In genomic region chr6:24802271-24803059, GRCh38 we compare ENCODE assay signal across 15 cellular contexts. TPM values are rescaled to one million over a fixed set of nuclear protein-coding genes. Genes with fewer than 3 reads are reported as not detected.
A peak's percentile ranks its signal among the peaks of the same experiment; 100 is the strongest.
DNase-seq lines count a peak whose midpoint lies in the region; ATAC-seq and TF ChIP-seq lines count a peak whose summit lies in the region.
"Had no signal": no experiment of that assay in that cellular context is flagged by ENCODE, and none has a peak within 500 bp of the region (broad histone marks: within the 10 kb centered on the region; RNA-seq: fewer than 3 reads in every experiment).

No MANE protein-coding gene starts in this region.

- H2BK15ac ChIP-seq in neuronal stem cell (ENCODE audit: low read length): no peak overlapping the region

- no peak overlapping the region for H2BK12ac ChIP-seq in neuronal stem cell (ENCODE audit: low read length)

- peak overlapping the region; percentile 16 for H3K27ac Mint-ChIP-seq in activated T-cell treated with anti-CD3 and anti-CD28 coated beads, Interleukin-2, amount 50 U/mL, for 72 hours
- H3K27ac Mint-ChIP-seq in effector memory CD8-positive, alpha-beta T cell: peak overlapping the region; percentile 73 to 84
- H3K27ac Mint-ChIP-seq: activated CD4-positive, alpha-beta memory T cell treated with anti-CD3 and anti-CD28 coated beads, Interleukin-2, amount 10 ng/mL, durations not matched to agents 7 days and 5 days had no signal

- H3K9me3 ChIP-seq in SJSA1 (replicated peaks): no peaks in the 10 kb centered on the region
- no peaks in the 10 kb centered on the region for H3K9me3 ChIP-seq in prostate gland
- H3K9me3 ChIP-seq in neuronal stem cell (replicated peaks in 1 of 2; ENCODE audit: control insufficient read depth in 2 of 2, insufficient read depth in 1 of 2, low read depth in 1 of 2, low read length in 2 of 2): no peaks in the 10 kb centered on the region
- H3K9me3 ChIP-seq: psoas muscle had no signal

- no peaks in the 10 kb centered on the region for H3K79me1 ChIP-seq in neuronal stem cell (ENCODE audit: low read depth, low read length)

- peaks cover 0 to 1% of the 10 kb centered on the region in 2 donors for H3K9me3 Mint-ChIP-seq in activated T-cell treated with anti-CD3 and anti-CD28 coated beads, Interleukin-2, amount 50 U/mL, for 72 hours
- no peaks in the 10 kb centered on the region for H3K9me3 Mint-ChIP-seq in activated T-cell treated with anti-CD3 and anti-CD28 coated beads, Interleukin-2, amount 50 U/mL, for 4 hours
- no peaks in the 10 kb centered on the region for H3K9me3 Mint-ChIP-seq in effector memory CD8-positive, alpha-beta T cell
- H3K9me3 Mint-ChIP-seq: activated CD4-positive, alpha-beta memory T cell treated with anti-CD3 and anti-CD28 coated beads, Interleukin-2, amount 10 ng/mL, durations not matched to agents 7 days and 5 days had no signal

- H3K36me3 Mint-ChIP-seq in activated T-cell treated with anti-CD3 and anti-CD28 coated beads, Interleukin-2, amount 50 U/mL, for 72 hours (ENCODE audit: insufficient read depth in 2 of 2): peaks cover 2 to 12% of the 10 kb centered on the region in 2 donors
- peaks cover 12% of the 10 kb centered on the region for H3K36me3 Mint-ChIP-seq in activated T-cell treated with anti-CD3 and anti-CD28 coated beads, Interleukin-2, amount 50 U/mL, for 4 hours (ENCODE audit: insufficient read depth)
- peaks cover 74% of the 10 kb centered on the region for H3K36me3 Mint-ChIP-seq in effector memory CD8-positive, alpha-beta T cell (ENCODE audit: insufficient read depth)

- H3K9ac ChIP-seq in neuronal stem cell (ENCODE audit: low read depth, low read length, poor library complexity): no peak overlapping the region

- H2AK5ac ChIP-seq in neuronal stem cell (ENCODE audit: low read depth, low read length): no peak overlapping the region

- no peak overlapping the region for H3K18ac ChIP-seq in neuronal stem cell (ENCODE audit: low read length)

- no peak overlapping the region for H2BK120ac ChIP-seq in neuronal stem cell (ENCODE audit: low read depth, low read length)

- no peak overlapping the region for H3K23ac ChIP-seq in neuronal stem cell (ENCODE audit: low read depth, low read length, poor library complexity)

- H3K27ac ChIP-seq in SJSA1: peak overlapping the region; percentile 77
- peak overlapping the region; percentile 44 to 67 for H3K27ac ChIP-seq in prostate gland
- no peak overlapping the region for H3K27ac ChIP-seq in neuronal stem cell (replicated peaks; ENCODE audit: low read length)
- H3K27ac ChIP-seq: coronary artery, psoas muscle had no signal

- peaks cover 17% of the 10 kb centered on the region for H3K4me1 ChIP-seq in SJSA1 (replicated peaks)
- no peaks in the 10 kb centered on the region for H3K4me1 ChIP-seq in prostate gland (replicated peaks)
- peaks cover 0 to 11% of the 10 kb centered on the region in 2 donors for H3K4me1 ChIP-seq in neuronal stem cell (ENCODE audit: control insufficient read depth in 2 of 2, insufficient read depth in 1 of 2, low read depth in 1 of 2, low read length in 2 of 2)
- H3K4me1 ChIP-seq: psoas muscle had no signal

- H3K4me3 Mint-ChIP-seq in activated T-cell treated with anti-CD3 and anti-CD28 coated beads, Interleukin-2, amount 50 U/mL, for 72 hours: no peak overlapping the region
- no peak overlapping the region for H3K4me3 Mint-ChIP-seq in activated T-cell treated with anti-CD3 and anti-CD28 coated beads, Interleukin-2, amount 50 U/mL, for 4 hours
- no peak overlapping the region for H3K4me3 Mint-ChIP-seq in effector memory CD8-positive, alpha-beta T cell
- H3K4me3 Mint-ChIP-seq: activated CD4-positive, alpha-beta memory T cell treated with anti-CD3 and anti-CD28 coated beads, Interleukin-2, amount 10 ng/mL, durations not matched to agents 7 days and 5 days had no signal

- H3K4me3 ChIP-seq in SJSA1 (no peak overlapping the region), prostate gland (no peak overlapping the region), neuronal stem cell (ENCODE audit: low read length in 2 of 2) (no peak overlapping the region)
- H3K4me3 ChIP-seq: coronary artery, psoas muscle had no signal

- no peak overlapping the region for H4K8ac ChIP-seq in neuronal stem cell (ENCODE audit: low read depth, low read length)

- H3K27me3 ChIP-seq in SJSA1 (replicated peaks): no peaks in the 10 kb centered on the region
- H3K27me3 ChIP-seq in prostate gland (replicated peaks; ENCODE audit: insufficient read depth): no peaks in the 10 kb centered on the region
- H3K27me3 ChIP-seq in neuronal stem cell (ENCODE audit: control insufficient read depth in 3 of 3, insufficient read depth in 3 of 3, low read depth in 1 of 3, low read length in 3 of 3): no peaks in the 10 kb centered on the region

- no peak for ATAC-seq in activated T-cell treated with anti-CD3 and anti-CD28 coated beads, Interleukin-2, amount 50 U/mL, for 72 hours (replicated peaks in 1 of 2)
- ATAC-seq in activated T-cell treated with anti-CD3 and anti-CD28 coated beads, Interleukin-2, amount 50 U/mL, for 4 hours: no peak
- no peak for ATAC-seq in effector memory CD8-positive, alpha-beta T cell (replicated peaks)
- ATAC-seq in GM21737 (IDR thresholded peaks at IDR 0.05; ENCODE audit: unreplicated experiment): no peak
- ATAC-seq: psoas muscle had no signal

- peaks cover 11% of the 10 kb centered on the region for H3K4me1 Mint-ChIP-seq in activated T-cell treated with anti-CD3 and anti-CD28 coated beads, Interleukin-2, amount 50 U/mL, for 72 hours (ENCODE audit: low read depth)
- peaks cover 12% of the 10 kb centered on the region for H3K4me1 Mint-ChIP-seq in activated T-cell treated with anti-CD3 and anti-CD28 coated beads, Interleukin-2, amount 50 U/mL, for 4 hours (ENCODE audit: low read depth)
- H3K4me1 Mint-ChIP-seq in effector memory CD8-positive, alpha-beta T cell (ENCODE audit: low read depth in 2 of 2): peaks cover 0 to 5% of the 10 kb centered on the region in 2 donors

- no peak for TF ChIP-seq CTCF in prostate gland (IDR thresholded peaks at IDR 0.05)

- WGBS in prostate gland: 76% methylated on average over 8 of the region's 8 CpGs
- no CpG with 5 or more reads among the region's 8 CpGs for WGBS in neuronal stem cell (ENCODE audit: extremely low coverage in 2 of 2, insufficient read length in 2 of 2, insufficient replicate concordance in 1 of 2), 2 donors

- no peaks in the 10 kb centered on the region for H3K36me3 ChIP-seq in SJSA1
- H3K36me3 ChIP-seq in prostate gland: no peaks in the 10 kb centered on the region
- H3K36me3 ChIP-seq in neuronal stem cell (replicated peaks in 1 of 2; ENCODE audit: control insufficient read depth in 2 of 2, insufficient read depth in 2 of 2, low read length in 2 of 2): peaks cover 0 to 9% of the 10 kb centered on the region in 2 donors

- no peak overlapping the region for H3K4ac ChIP-seq in neuronal stem cell (ENCODE audit: low read length)

- H2BK5ac ChIP-seq in neuronal stem cell (ENCODE audit: low read length): no peak overlapping the region

- no peak for TF ChIP-seq POLR2A in prostate gland (IDR thresholded peaks at IDR 0.05)

- no peaks in the 10 kb centered on the region for H3K27me3 Mint-ChIP-seq in activated T-cell treated with anti-CD3 and anti-CD28 coated beads, Interleukin-2, amount 50 U/mL, for 72 hours (ENCODE audit: low read depth)
- H3K27me3 Mint-ChIP-seq in activated T-cell treated with anti-CD3 and anti-CD28 coated beads, Interleukin-2, amount 50 U/mL, for 4 hours (ENCODE audit: low read depth): no peaks in the 10 kb centered on the region
- no peaks in the 10 kb centered on the region for H3K27me3 Mint-ChIP-seq in effector memory CD8-positive, alpha-beta T cell
- H3K27me3 Mint-ChIP-seq: activated CD4-positive, alpha-beta memory T cell treated with anti-CD3 and anti-CD28 coated beads, Interleukin-2, amount 10 ng/mL, durations not matched to agents 7 days and 5 days had no signal

- no peak overlapping the region for H3K4me2 ChIP-seq in neuronal stem cell (ENCODE audit: insufficient read depth, low read length, poor library complexity, severe bottlenecking)

- no peak overlapping the region for H4K91ac ChIP-seq in neuronal stem cell (ENCODE audit: low read depth, low read length, poor library complexity)

- H2AFZ ChIP-seq in neuronal stem cell (ENCODE audit: low read length): no peak overlapping the region

- DNase-seq in activated T-cell treated with anti-CD3 and anti-CD28 coated beads, Interleukin-2, amount 50 U/mL, for 72 hours: no peak
- DNase-seq in activated T-cell treated with anti-CD3 and anti-CD28 coated beads, Interleukin-2, amount 50 U/mL, for 4 hours: no peak
- DNase-seq in SJSA1 (ENCODE audit: low read depth in 1 of 2, low spot score in 2 of 2) (peak in 1 of 2 experiments; percentile 25), prostate gland (ENCODE audit: low spot score) (no peak), neuronal stem cell (ENCODE audit: low spot score) (no peak), NOMO-1 (lab: John Stamatoyannopoulos, UW; ENCODE audit: unreplicated experiment in 2 of 2) (no peak)
- DNase-seq in effector memory CD8-positive, alpha-beta T cell: no peak
- DNase-seq: activated CD4-positive, alpha-beta memory T cell treated with anti-CD3 and anti-CD28 coated beads, Interleukin-2, amount 10 ng/mL, durations not matched to agents 7 days and 5 days; DND-41; MM.1S; psoas muscle had no signal

- intact Hi-C loops in prostate gland (cut with DNase I): no loop called here

- H3K14ac ChIP-seq in neuronal stem cell (ENCODE audit: low read length): no peak overlapping the region

RNA-seq across cellular contexts. Expression of gene ARMH2, which starts 3.7 kb away (rescaled TPM):
- not detected for total RNA-seq in activated T-cell treated with anti-CD3 and anti-CD28 coated beads, Interleukin-2, amount 50 U/mL, for 72 hours
- total RNA-seq in activated T-cell treated with anti-CD3 and anti-CD28 coated beads, Interleukin-2, amount 50 U/mL, for 4 hours: not detected
- total RNA-seq in SJSA1 (2014; rRNA removed; shearing (Covaris generic)): not detected in 2 replicates
- not detected for total RNA-seq in prostate gland
- not detected for polyA plus RNA-seq in neuronal stem cell (2013, experiment 1 of 2)
- polyA plus RNA-seq in neuronal stem cell (2013, experiment 2 of 2): not detected
- total RNA-seq: psoas muscle, urinary bladder had no signal
- polyA plus RNA-seq: AG04450, psoas muscle, urinary bladder had no signal

RNA-seq across cellular contexts. Expression of gene GMNN, which starts 27.7 kb away (rescaled TPM):
- 10 to 100 TPM; 50.8 to 58.5 TPM for total RNA-seq in activated T-cell treated with anti-CD3 and anti-CD28 coated beads, Interleukin-2, amount 50 U/mL, for 72 hours
- total RNA-seq in activated T-cell treated with anti-CD3 and anti-CD28 coated beads, Interleukin-2, amount 50 U/mL, for 4 hours: 10 to 100 TPM; 61.5 to 78.1 (median 64.5) TPM
- total RNA-seq in SJSA1 (2014; rRNA removed; shearing (Covaris generic)): 88.5 and 102 TPM in 2 replicates
- 100 to 1,000 TPM in 1 of 2 donors, 1 to 10 TPM in 1; 9.0 to 129 TPM for total RNA-seq in prostate gland
- 95.7 TPM for polyA plus RNA-seq in neuronal stem cell (2013, experiment 1 of 2)
- 97.4 TPM for polyA plus RNA-seq in neuronal stem cell (2013, experiment 2 of 2)
